Comparison of ENCODE assay signal across 37 cellular contexts in the genomic region with DNA sequence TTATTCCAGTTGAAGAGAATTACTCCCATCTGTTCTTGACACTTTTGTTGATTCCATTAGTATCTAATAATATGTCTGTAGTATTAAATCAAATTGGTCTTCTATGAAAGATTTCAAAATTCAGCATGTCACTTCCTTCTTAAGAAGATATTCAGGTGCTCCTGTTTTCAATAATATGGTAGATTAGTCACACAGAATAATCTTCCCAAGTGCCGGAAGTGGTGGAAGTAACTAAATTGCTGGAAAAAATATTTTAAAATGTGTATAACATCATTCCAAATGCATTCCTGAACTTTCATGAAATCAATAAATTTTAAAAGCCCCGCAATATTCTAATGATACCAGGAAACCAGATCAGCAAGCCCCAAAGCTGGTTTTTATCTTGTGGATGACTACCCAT.
"Had no signal": no experiment of that assay in that cellular context is flagged by ENCODE, and none has a peak within 500 bp of the region (broad histone marks: within the 10 kb centered on the region; RNA-seq: fewer than 3 reads in every experiment).

No MANE protein-coding gene starts in this region.

- H3K9me3 Mint-ChIP-seq: activated naive CD4-positive, alpha-beta T cell treated with anti-CD3 and anti-CD28 coated beads for 36 hours; activated naive CD4-positive, alpha-beta T cell treated with anti-CD3 and anti-CD28 coated beads, Interleukin-2, amount 10 ng/mL, durations not matched to agents 7 days and 5 days; activated naive CD4-positive, alpha-beta T cell treated with anti-CD3 and anti-CD28 coated beads, Interleukin-2, amount 50 U/mL, for 24 hours; activated naive CD8-positive, alpha-beta T cell treated with anti-CD3 and anti-CD28 coated beads, Interleukin-2, amount 50 U/mL, for 24 hours; activated T-cell treated with anti-CD3 and anti-CD28 coated beads, Interleukin-2, amount 50 U/mL, for 24 hours; activated T-cell treated with anti-CD3 and anti-CD28 coated beads, Interleukin-2, amount 50 U/mL, for 4 hours; activated T-helper 1 cell treated with anti-CD3 and anti-CD28 coated beads, Interleukin-12 subunit alpha, Interleukin-12 subunit beta, Interleukin-2, Interleukin-4 antibody, amounts not matched to agents 30 ng/mL and 10 ng/mL and 1 ng/mL, durations not matched to agents 14 hours and 24 hours and 36 hours; activated T-helper 17 cell treated with anti-CD3 and anti-CD28 coated beads, Interleukin-2, amount 50 U/mL, for 72 hours; activated T-helper 2 cell treated with anti-CD3 and anti-CD28 coated beads, Interferon-gamma antibody, Interleukin-2, Interleukin-4, amounts not matched to agents 10 μg/mL and 5 μg/mL and 100 μg/mL, durations not matched to agents 14 hours and 24 hours and 36 hours; brain had no signal

- H3K27ac ChIP-seq: adrenal gland, ascending aorta, body of pancreas, brain microvascular endothelial cell, breast epithelium, cardiac muscle cell had no signal

- H3K36me3 Mint-ChIP-seq: activated naive CD4-positive, alpha-beta T cell treated with anti-CD3 and anti-CD28 coated beads, Interleukin-2, amount 10 ng/mL, durations not matched to agents 7 days and 5 days; activated naive CD4-positive, alpha-beta T cell treated with anti-CD3 and anti-CD28 coated beads, Interleukin-2, amount 50 U/mL, for 24 hours; activated naive CD4-positive, alpha-beta T cell treated with anti-CD3 and anti-CD28 coated beads, Interleukin-2, amount 50 U/mL, for 72 hours; activated naive CD8-positive, alpha-beta T cell; activated naive CD8-positive, alpha-beta T cell treated with anti-CD3 and anti-CD28 coated beads for 36 hours; activated naive CD8-positive, alpha-beta T cell treated with anti-CD3 and anti-CD28 coated beads, Interleukin-2, amount 10 ng/mL, durations not matched to agents 7 days and 5 days; brain had no signal

- ATAC-seq: activated naive CD4-positive, alpha-beta T cell treated with anti-CD3 and anti-CD28 coated beads, Interleukin-2, amount 50 U/mL, for 72 hours; activated naive CD8-positive, alpha-beta T cell treated with anti-CD3 and anti-CD28 coated beads, Interleukin-2, amount 50 U/mL, for 24 hours; activated T-cell treated with anti-CD3 and anti-CD28 coated beads, Interleukin-2, amount 50 U/mL, for 4 hours; activated T-cell treated with anti-CD3 and anti-CD28 coated beads, Interleukin-2, amount 50 U/mL, for 72 hours; activated T-helper 17 cell treated with anti-CD3 and anti-CD28 coated beads, Interleukin-2, amount 50 U/mL, for 72 hours; body of pancreas had no signal

- H3K27ac Mint-ChIP-seq: activated naive CD4-positive, alpha-beta T cell treated with anti-CD3 and anti-CD28 coated beads for 36 hours; activated naive CD4-positive, alpha-beta T cell treated with anti-CD3 and anti-CD28 coated beads, Interleukin-2, amount 10 ng/mL, durations not matched to agents 7 days and 5 days; activated naive CD4-positive, alpha-beta T cell treated with anti-CD3 and anti-CD28 coated beads, Interleukin-2, amount 50 U/mL, for 24 hours; activated naive CD4-positive, alpha-beta T cell treated with anti-CD3 and anti-CD28 coated beads, Interleukin-2, amount 50 U/mL, for 72 hours; activated naive CD8-positive, alpha-beta T cell; activated naive CD8-positive, alpha-beta T cell treated with anti-CD3 and anti-CD28 coated beads for 36 hours; activated naive CD8-positive, alpha-beta T cell treated with anti-CD3 and anti-CD28 coated beads, Interleukin-2, amount 10 ng/mL, durations not matched to agents 7 days and 5 days; activated naive CD8-positive, alpha-beta T cell treated with anti-CD3 and anti-CD28 coated beads, Interleukin-2, amount 50 U/mL, for 24 hours; activated T-cell treated with anti-CD3 and anti-CD28 coated beads, Interleukin-2, amount 50 U/mL, for 24 hours; activated T-cell treated with anti-CD3 and anti-CD28 coated beads, Interleukin-2, amount 50 U/mL, for 72 hours; activated T-helper 1 cell treated with anti-CD3 and anti-CD28 coated beads, Interleukin-12 subunit alpha, Interleukin-12 subunit beta, Interleukin-2, Interleukin-4 antibody, amounts not matched to agents 30 ng/mL and 10 ng/mL and 1 ng/mL, durations not matched to agents 14 hours and 24 hours and 36 hours; activated T-helper 17 cell treated with anti-CD3 and anti-CD28 coated beads, Interleukin-2, amount 50 U/mL, for 72 hours; activated T-helper 2 cell treated with anti-CD3 and anti-CD28 coated beads, Interferon-gamma antibody, Interleukin-2, Interleukin-4, amounts not matched to agents 10 μg/mL and 5 μg/mL and 100 μg/mL, durations not matched to agents 14 hours and 24 hours and 36 hours; brain had no signal

- H3K27me3 ChIP-seq: adrenal gland, ascending aorta, body of pancreas, brain microvascular endothelial cell, breast epithelium, cardiac muscle cell had no signal

- DNase-seq: activated effector memory CD4-positive, alpha-beta T cell treated with anti-CD3 and anti-CD28 coated beads, Interleukin-2, amount 50 U/mL, for 16 hours; activated effector memory CD4-positive, alpha-beta T cell treated with Interleukin-2 at 50 U/mL for 16 hours; activated gamma-delta T cell; activated gamma-delta T cell treated with Interleukin-2 at 50 U/mL for 16 hours; activated naive CD4-positive, alpha-beta T cell; activated naive CD4-positive, alpha-beta T cell treated with anti-CD3 and anti-CD28 coated beads for 36 hours; activated naive CD4-positive, alpha-beta T cell treated with anti-CD3 and anti-CD28 coated beads, Interleukin-2, amount 10 ng/mL, durations not matched to agents 7 days and 5 days; activated naive CD4-positive, alpha-beta T cell treated with anti-CD3 and anti-CD28 coated beads, Interleukin-2, amount 50 U/mL, for 16 hours; activated naive CD4-positive, alpha-beta T cell treated with Interleukin-2 at 50 U/mL for 16 hours; activated naive CD8-positive, alpha-beta T cell treated with anti-CD3 and anti-CD28 coated beads for 36 hours; activated naive CD8-positive, alpha-beta T cell treated with anti-CD3 and anti-CD28 coated beads, Interleukin-2, amount 10 ng/mL, durations not matched to agents 7 days and 5 days; activated naive CD8-positive, alpha-beta T cell treated with anti-CD3 and anti-CD28 coated beads, Interleukin-2, amount 50 U/mL, for 24 hours; activated T-cell treated with anti-CD3 and anti-CD28 coated beads, Interleukin-2, amount 50 U/mL, for 24 hours; activated T-cell treated with anti-CD3 and anti-CD28 coated beads, Interleukin-2, amount 50 U/mL, for 4 hours; activated T-cell treated with anti-CD3 and anti-CD28 coated beads, Interleukin-2, amount 50 U/mL, for 48 hours; activated T-cell treated with anti-CD3 and anti-CD28 coated beads, Interleukin-2, amount 50 U/mL, for 72 hours; adrenal gland; amniotic stem cell; amygdala; anterior cingulate cortex; aorta; body of pancreas; brain microvascular endothelial cell; caudate nucleus; central memory CD4-positive, alpha-beta T cell; cerebellar nuclear complex had no signal

- H3K27me3 Mint-ChIP-seq: activated naive CD4-positive, alpha-beta T cell treated with anti-CD3 and anti-CD28 coated beads, Interleukin-2, amount 10 ng/mL, durations not matched to agents 7 days and 5 days; activated naive CD4-positive, alpha-beta T cell treated with anti-CD3 and anti-CD28 coated beads, Interleukin-2, amount 50 U/mL, for 24 hours; activated naive CD8-positive, alpha-beta T cell; activated naive CD8-positive, alpha-beta T cell treated with anti-CD3 and anti-CD28 coated beads, Interleukin-2, amount 10 ng/mL, durations not matched to agents 7 days and 5 days; activated naive CD8-positive, alpha-beta T cell treated with anti-CD3 and anti-CD28 coated beads, Interleukin-2, amount 50 U/mL, for 24 hours; activated T-cell treated with anti-CD3 and anti-CD28 coated beads, Interleukin-2, amount 50 U/mL, for 24 hours; brain; central memory CD8-positive, alpha-beta T cell had no signal

- H3K4me3 Mint-ChIP-seq: activated naive CD4-positive, alpha-beta T cell treated with anti-CD3 and anti-CD28 coated beads for 36 hours; activated naive CD4-positive, alpha-beta T cell treated with anti-CD3 and anti-CD28 coated beads, Interleukin-2, amount 10 ng/mL, durations not matched to agents 7 days and 5 days; activated naive CD4-positive, alpha-beta T cell treated with anti-CD3 and anti-CD28 coated beads, Interleukin-2, amount 50 U/mL, for 24 hours; activated naive CD8-positive, alpha-beta T cell; activated naive CD8-positive, alpha-beta T cell treated with anti-CD3 and anti-CD28 coated beads for 36 hours; activated naive CD8-positive, alpha-beta T cell treated with anti-CD3 and anti-CD28 coated beads, Interleukin-2, amount 10 ng/mL, durations not matched to agents 7 days and 5 days; activated naive CD8-positive, alpha-beta T cell treated with anti-CD3 and anti-CD28 coated beads, Interleukin-2, amount 50 U/mL, for 24 hours; activated T-cell treated with anti-CD3 and anti-CD28 coated beads, Interleukin-2, amount 50 U/mL, for 24 hours; activated T-cell treated with anti-CD3 and anti-CD28 coated beads, Interleukin-2, amount 50 U/mL, for 4 hours; activated T-cell treated with anti-CD3 and anti-CD28 coated beads, Interleukin-2, amount 50 U/mL, for 72 hours; activated T-helper 1 cell treated with anti-CD3 and anti-CD28 coated beads, Interleukin-12 subunit alpha, Interleukin-12 subunit beta, Interleukin-2, Interleukin-4 antibody, amounts not matched to agents 30 ng/mL and 10 ng/mL and 1 ng/mL, durations not matched to agents 14 hours and 24 hours and 36 hours; activated T-helper 17 cell treated with anti-CD3 and anti-CD28 coated beads, Interleukin-2, amount 50 U/mL, for 72 hours; brain; central memory CD8-positive, alpha-beta T cell had no signal

- H3K9me3 ChIP-seq: adrenal gland, ascending aorta, body of pancreas, breast epithelium had no signal

- H3K4me1 Mint-ChIP-seq: activated naive CD4-positive, alpha-beta T cell treated with anti-CD3 and anti-CD28 coated beads, Interleukin-2, amount 10 ng/mL, durations not matched to agents 7 days and 5 days; activated naive CD4-positive, alpha-beta T cell treated with anti-CD3 and anti-CD28 coated beads, Interleukin-2, amount 50 U/mL, for 24 hours; activated naive CD8-positive, alpha-beta T cell treated with anti-CD3 and anti-CD28 coated beads for 36 hours; activated naive CD8-positive, alpha-beta T cell treated with anti-CD3 and anti-CD28 coated beads, Interleukin-2, amount 10 ng/mL, durations not matched to agents 7 days and 5 days; activated naive CD8-positive, alpha-beta T cell treated with anti-CD3 and anti-CD28 coated beads, Interleukin-2, amount 50 U/mL, for 24 hours; activated T-helper 17 cell treated with anti-CD3 and anti-CD28 coated beads, Interleukin-2, amount 50 U/mL, for 72 hours; brain; central memory CD8-positive, alpha-beta T cell had no signal

- H3K4me1 ChIP-seq: adrenal gland, ascending aorta, body of pancreas, breast epithelium had no signal

- H3K36me3 ChIP-seq: adrenal gland, ascending aorta, brain microvascular endothelial cell, breast epithelium, cardiac muscle cell had no signal

- H3K4me3 ChIP-seq: adrenal gland, ascending aorta, body of pancreas, breast epithelium, cardiac muscle cell had no signal
